Comparison of ENCODE assay signal across 30 cellular contexts in the genomic region with DNA sequence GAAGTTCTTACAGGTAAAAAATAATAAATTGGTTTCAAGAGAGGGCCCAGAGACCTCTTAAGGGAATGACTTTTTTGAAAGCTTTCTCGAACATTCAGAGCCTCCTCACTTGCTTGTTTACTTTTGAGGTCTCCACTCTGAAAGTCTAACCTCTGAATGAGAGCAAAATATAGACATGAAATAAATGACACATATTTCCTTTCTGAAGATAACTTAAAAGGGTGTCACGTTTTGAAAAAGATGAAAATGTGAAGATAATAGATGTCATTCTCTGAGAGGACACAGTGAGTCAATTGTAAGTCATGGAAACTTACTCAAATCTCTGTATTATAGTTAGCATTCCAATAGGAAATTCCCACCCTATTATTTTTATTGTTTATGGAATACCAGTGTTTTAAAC. TPM values are rescaled to one million over a fixed set of nuclear protein-coding genes. Genes with fewer than 3 reads are reported as not detected.
A peak's percentile ranks its signal among the peaks of the same experiment; 100 is the strongest.
DNase-seq lines count a peak whose midpoint lies in the region; ATAC-seq, FAIRE-seq and TF ChIP-seq lines count a peak whose summit lies in the region.
"Had no signal": no experiment of that assay in that cellular context is flagged by ENCODE, and none has a peak within 500 bp of the region (broad histone marks: within the 10 kb centered on the region; RNA-seq: fewer than 3 reads in every experiment).

No MANE protein-coding gene starts in this region.

- H3K79me2 ChIP-seq in MM.1S (ENCODE audit: low read length), result peaks cover 7% of the 10 kb centered on the region; the same call in 1 of the 2 replicates
- no peaks in the 10 kb centered on the region for H3K79me2 ChIP-seq in endothelial cell of umbilical vein (ENCODE audit: control insufficient read depth, insufficient read depth, low read length)

- dilution Hi-C loops in endothelial cell of umbilical vein (cut with MboI; ENCODE audit: extremely low pct_ligation_motif_present, low sequenced_read_pairs), result no loop called here

- no peak for TF ChIP-seq POLR2A in endothelial cell of umbilical vein (IDR thresholded peaks at IDR 0.05; ENCODE audit: low read depth, low read length)

- POLR2A ChIA-PET in endothelial cell of umbilical vein (lab: Charles Lee), result no interaction called here

- H3K27ac ChIP-seq in MM.1S (ENCODE audit: low read length) (peak overlapping the region; percentile 69; the same call in 1 of the 2 replicates), endothelial cell of umbilical vein (ENCODE audit: insufficient read depth, low read depth, low read length) (no peak overlapping the region)
- H3K27ac ChIP-seq: esophagus squamous epithelium, uterus had no signal

- H3K4me2 ChIP-seq in MM.1S (ENCODE audit: low read depth, low read length) (peak overlapping the region; percentile 46), endothelial cell of umbilical vein (ENCODE audit: insufficient read depth, low read length) (no peak overlapping the region)
- H3K4me2 ChIP-seq: SK-N-SH had no signal

- peaks cover 8% of the 10 kb centered on the region for H3F3A ChIP-seq in MM.1S (ENCODE audit: insufficient read depth, low read length)

- H2AFZ ChIP-seq in MM.1S (ENCODE audit: low read length) (peak overlapping the region; percentile 22), endothelial cell of umbilical vein (ENCODE audit: low read depth, low read length) (no peak overlapping the region)

- TF ChIP-seq CTCF in MM.1S (IDR thresholded peaks at IDR 0.05; ENCODE audit: low read length) (no peak), endothelial cell of umbilical vein (IDR thresholded peaks at IDR 0.05; ENCODE audit: extremely low read depth in 1 of 2, insufficient read depth in 1 of 2, low read depth in 1 of 2, low read length in 2 of 2) (no peak)

- H3K9ac ChIP-seq in MM.1S (ENCODE audit: low read length) (peak overlapping the region; percentile 32; the same call in 1 of the 2 replicates), endothelial cell of umbilical vein (replicated peaks; ENCODE audit: extremely low read depth, insufficient read depth, low read length) (no peak overlapping the region)
- H3K9ac ChIP-seq: SK-N-SH had no signal

- CTCF ChIA-PET in endothelial cell of umbilical vein (lab: Charles Lee), result interaction anchor here (1.2 to 1.5 kb wide), 3 partner anchors 8 to 18 kb away, joined by 4 to 5 read pairs (median 4); no protein-coding TSS in a partner anchor

- H3K4me3 ChIP-seq in MM.1S (ENCODE audit: low read length) (peak overlapping the region; percentile 2; the same call in 1 of the 2 replicates), endothelial cell of umbilical vein (replicated peaks in 1 of 3; ENCODE audit: insufficient read depth in 1 of 3, low read depth in 1 of 3, low read length in 3 of 3) (no peak overlapping the region)
- H3K4me3 ChIP-seq: esophagus squamous epithelium, uterus had no signal

- no peak for FAIRE-seq in endothelial cell of umbilical vein (lab: Jason Lieb, UNC)
- FAIRE-seq: A204.1, H1 had no signal

- intact Hi-C loops in endothelial cell of umbilical vein (cut with micrococcal nuclease), result no loop called here

- H3K36me3 ChIP-seq in MM.1S (replicated peaks; ENCODE audit: insufficient read depth, low read length) (no peaks in the 10 kb centered on the region), endothelial cell of umbilical vein (ENCODE audit: control insufficient read depth in 2 of 2, extremely low read depth in 1 of 2, insufficient read depth in 2 of 2, low read length in 2 of 2) (no peaks in the 10 kb centered on the region)
- H3K36me3 ChIP-seq: BE2C, esophagus squamous epithelium, uterus had no signal

- H3K27me3 ChIP-seq in MM.1S (replicated peaks; ENCODE audit: insufficient read depth, low read length) (no peaks in the 10 kb centered on the region), endothelial cell of umbilical vein (ENCODE audit: control insufficient read depth in 2 of 2, insufficient read depth in 2 of 2, low read length in 2 of 2) (no peaks in the 10 kb centered on the region)
- H3K27me3 ChIP-seq: BE2C, esophagus squamous epithelium, uterus had no signal

- no peaks in the 10 kb centered on the region for H4K20me1 ChIP-seq in MM.1S (ENCODE audit: insufficient read depth, low read length)
- no peaks in the 10 kb centered on the region for H4K20me1 ChIP-seq in endothelial cell of umbilical vein (replicated peaks; ENCODE audit: control insufficient read depth, extremely low read depth, insufficient read depth, low read length)

- DNase-seq in activated CD4-positive, CD25-positive, alpha-beta regulatory T cell (lab: John Stamatoyannopoulos, UW), result no peak
- DNase-seq in EH (ENCODE audit: low read depth) (peak; percentile 58), MM.1S (peak; percentile 44), endothelial cell of umbilical vein (ENCODE audit: low read depth, low spot score) (peak; percentile 37), HK-2 (ENCODE audit: unreplicated experiment) (no peak)
- no peak for DNase-seq in activated effector memory CD4-positive, alpha-beta T cell treated with anti-CD3 and anti-CD28 coated beads, Interleukin-2, amount 50 U/mL, for 16 hours
- DNase-seq: activated gamma-delta T cell treated with Interleukin-2 at 50 U/mL for 16 hours; BE2C; cerebellar nuclear complex; effector memory CD4-positive, alpha-beta T cell; esophagus squamous epithelium; glutamatergic neuron; KBM-7; left cardiac atrium; mesenchymal stem cell; NCI-H2029 treated with DMSO at 0.1 percent for 48 hours; NCI-H510A; nucleus accumbens; retina; RPMI8226; SK-N-SH; stimulated activated CD4-positive, alpha-beta T cell treated with anti-CD3 and anti-CD28 coated beads, Interleukin-12 subunit alpha, Interleukin-12 subunit beta, amount 100 ng/mL, for 4 hours; substantia nigra; T-helper 9 cell; uterus had no signal

- H3K9me3 ChIP-seq in MM.1S (replicated peaks; ENCODE audit: insufficient read depth, low read length) (no peaks in the 10 kb centered on the region), endothelial cell of umbilical vein (replicated peaks; ENCODE audit: control insufficient read depth, insufficient read depth, low read length) (no peaks in the 10 kb centered on the region)
- H3K9me3 ChIP-seq: BE2C, esophagus squamous epithelium, SK-N-SH, uterus had no signal

- no peaks in the 10 kb centered on the region for H3K9me2 ChIP-seq in MM.1S (replicated peaks; ENCODE audit: insufficient read depth, low read length)
- H3K9me2 ChIP-seq: SK-N-SH had no signal

- BruUV-seq in endothelial cell of umbilical vein (replicated peaks; lab: Mats Ljungman, UMichigan), result no TSS peak

- no peaks in the 10 kb centered on the region for H3K9me1 ChIP-seq in endothelial cell of umbilical vein (replicated peaks; ENCODE audit: control insufficient read depth, extremely low read depth, insufficient read depth, low read length)

- ATAC-seq in activated CD4-positive, CD25-positive, alpha-beta regulatory T cell treated with anti-CD3 and anti-CD28 coated beads, Interleukin-2, amount 50 U/mL, for 24 hours, result peak; percentile 79 to 85
- ATAC-seq in GM19351 (IDR thresholded peaks at IDR 0.05; ENCODE audit: unreplicated experiment), result no peak
- ATAC-seq: left cardiac atrium, WTC11 had no signal

- H3K4me1 ChIP-seq in MM.1S (ENCODE audit: low read length), result peaks cover 22% of the 10 kb centered on the region
- H3K4me1 ChIP-seq in endothelial cell of umbilical vein (ENCODE audit: control insufficient read depth, extremely low read depth, insufficient read depth, low read length), result peaks cover 6% of the 10 kb centered on the region
- H3K4me1 ChIP-seq: BE2C, esophagus squamous epithelium, uterus had no signal

TF ChIP-seq in endothelial cell of umbilical vein, 7 proteins besides CTCF, POLR2A, EP300 and RAD21:
- TF ChIP-seq JUN (IDR thresholded peaks at IDR 0.05; ENCODE audit: borderline replicate concordance, insufficient read depth, insufficient read length, low read depth), result no peak
- peak; percentile 9 for TF ChIP-seq FOS (IDR thresholded peaks at IDR 0.05; ENCODE audit: borderline replicate concordance, insufficient read depth, low read length)

RNA-seq across cellular contexts. Expression of gene HACD2, which starts 44.6 kb away (rescaled TPM):
- 20.9 and 23.5 TPM in 2 replicates for total RNA-seq in endothelial cell of umbilical vein
- 13.3 and 17.0 TPM in 2 replicates for polyA plus RNA-seq in endothelial cell of umbilical vein
- 14.5 and 15.4 TPM in 2 replicates for polyA plus RNA-seq in endothelial cell of umbilical vein (2011; cell fraction: cytosol; rRNA removed)
- polyA plus RNA-seq in endothelial cell of umbilical vein (2011; cell fraction: nucleus; rRNA removed), result 11.9 and 13.8 TPM in 2 replicates
- 11.3 and 18.7 TPM in 2 replicates for polyA plus RNA-seq in endothelial cell of umbilical vein (2012)
- polyA minus RNA-seq in endothelial cell of umbilical vein, result 49.1 and 64.2 TPM in 2 replicates
- 46.5 TPM for polyA minus RNA-seq in endothelial cell of umbilical vein (2011; cell fraction: cytosol; rRNA and poly(A)+ RNA removed)
- 17.6 and 32.2 TPM in 2 replicates for polyA minus RNA-seq in endothelial cell of umbilical vein (2011; cell fraction: nucleus; rRNA and poly(A)+ RNA removed)

Comparison
In these comparisons a context has a peak if more than half of its experiments do, and no peak if none do; other contexts are left out.
1. DNase-seq: peak in EH (single experiment), MM.1S (single experiment) and endothelial cell of umbilical vein (single experiment); none in activated CD4-positive, CD25-positive, alpha-beta regulatory T cell (0 of 4), HK-2 (single experiment) and activated effector memory CD4-positive, alpha-beta T cell treated with anti-CD3 and anti-CD28 coated beads, Interleukin-2, amount 50 U/mL, for 16 hours (single experiment).